In the genomic region with DNA sequence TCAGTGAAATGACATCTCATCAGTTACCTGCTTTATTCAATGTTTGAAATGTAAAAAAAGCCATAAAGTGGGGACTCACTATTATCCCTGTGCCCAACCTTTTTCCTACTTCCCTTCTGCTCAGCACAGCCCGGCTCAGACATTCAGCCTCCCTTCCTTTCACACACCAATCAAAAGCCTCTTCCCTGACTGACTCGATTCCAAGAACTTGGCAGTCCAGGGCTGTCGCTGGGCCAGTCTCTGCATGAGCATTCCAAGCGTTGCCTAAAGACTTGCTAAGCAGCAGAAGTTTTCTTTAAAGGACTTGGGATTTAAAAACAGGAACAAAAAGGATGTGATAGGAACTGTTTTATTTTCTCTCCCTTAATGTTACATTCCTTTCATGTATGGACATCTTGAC, we compare ENCODE assay signal across 12 cellular contexts. TPM values are rescaled to one million over a fixed set of nuclear protein-coding genes. Genes with fewer than 3 reads are reported as not detected.
A peak's percentile ranks its signal among the peaks of the same experiment; 100 is the strongest.
DNase-seq lines count a peak whose midpoint lies in the region; ATAC-seq, FAIRE-seq and TF ChIP-seq lines count a peak whose summit lies in the region.
"Had no signal": no experiment of that assay in that cellular context is flagged by ENCODE, and none has a peak within 500 bp of the region (broad histone marks: within the 10 kb centered on the region; RNA-seq: fewer than 3 reads in every experiment).

No MANE protein-coding gene starts in this region.

- H3K9me3 Mint-ChIP-seq in dendritic cell treated with granulocyte-macrophage colony-stimulating factor and Interleukin-4, amounts not matched to agents 40 ng/mL and 50 ng/mL, for 4 days: no peaks in the 10 kb centered on the region

- H3K4me1 ChIP-seq in kidney (ENCODE audit: control insufficient read depth in 1 of 2, insufficient read depth in 1 of 2, low read depth in 1 of 2, low read length in 2 of 2): peaks cover 0 to 6% of the 10 kb centered on the region in 2 donors
- peaks cover 19% of the 10 kb centered on the region for H3K4me1 ChIP-seq in skeletal muscle satellite cell (ENCODE audit: control insufficient read depth, insufficient read depth, low read length)

- H3K9me3 ChIP-seq in kidney (ENCODE audit: control insufficient read depth in 1 of 2, low read length in 2 of 2): no peaks in the 10 kb centered on the region
- no peaks in the 10 kb centered on the region for H3K9me3 ChIP-seq in skeletal muscle satellite cell (replicated peaks; ENCODE audit: low read length)
- H3K9me3 ChIP-seq: vagina had no signal

- DNase-seq in HCEC 1CT (peak; percentile 56), kidney (peak; percentile 79), T-helper 2 cell (no peak), NCI-H1417 (lab: John Stamatoyannopoulos, UW) (no peak)
- DNase-seq: activated naive CD4-positive, alpha-beta T cell treated with anti-CD3 and anti-CD28 coated beads, Interleukin-2, amount 50 U/mL, for 16 hours; DND-41 had no signal

- H3K27ac ChIP-seq in kidney (ENCODE audit: low read depth in 2 of 2, low read length in 2 of 2): peak overlapping the region in 1 of 2 donors; percentile 3
- H3K27ac ChIP-seq: vagina had no signal

- H3K4me2 ChIP-seq in skeletal muscle satellite cell (ENCODE audit: low read length): peak overlapping the region; percentile 32

- peak overlapping the region; percentile 50 for H3K27ac Mint-ChIP-seq in dendritic cell treated with granulocyte-macrophage colony-stimulating factor and Interleukin-4, amounts not matched to agents 40 ng/mL and 50 ng/mL, for 4 days

- no peak for ATAC-seq in GM21526 (IDR thresholded peaks at IDR 0.05; ENCODE audit: low FRiP score, unreplicated experiment)
- no peak for ATAC-seq in HG02588 (IDR thresholded peaks at IDR 0.05; ENCODE audit: unreplicated experiment)
- ATAC-seq: K562 had no signal

- H3K4me1 Mint-ChIP-seq in dendritic cell treated with granulocyte-macrophage colony-stimulating factor and Interleukin-4, amounts not matched to agents 40 ng/mL and 50 ng/mL, for 4 days (ENCODE audit: low read depth): peaks cover 36% of the 10 kb centered on the region

- H3K27me3 ChIP-seq in skeletal muscle satellite cell (ENCODE audit: control insufficient read depth, insufficient read depth, low read length): no peaks in the 10 kb centered on the region
- H3K27me3 ChIP-seq: vagina had no signal

- H3K4me3 ChIP-seq in kidney (ENCODE audit: low read length in 2 of 2): no peak overlapping the region
- H3K4me3 ChIP-seq in skeletal muscle satellite cell (ENCODE audit: low read length): no peak overlapping the region
- H3K4me3 ChIP-seq: K562, vagina had no signal

- no peaks in the 10 kb centered on the region for H3K36me3 ChIP-seq in kidney (ENCODE audit: control insufficient read depth in 1 of 2, insufficient read depth in 2 of 2, low read length in 2 of 2)
- H3K36me3 ChIP-seq in skeletal muscle satellite cell (ENCODE audit: insufficient read depth, low read length): no peaks in the 10 kb centered on the region
- H3K36me3 ChIP-seq: vagina had no signal

- no peak overlapping the region for H3K4me3 Mint-ChIP-seq in dendritic cell treated with granulocyte-macrophage colony-stimulating factor and Interleukin-4, amounts not matched to agents 40 ng/mL and 50 ng/mL, for 4 days

- intact Hi-C loops in dendritic cell treated with granulocyte-macrophage colony-stimulating factor and Interleukin-4, amounts not matched to agents 40 ng/mL and 50 ng/mL, for 4 days (cut with micrococcal nuclease): no loop called here
- intact Hi-C loops in kidney (cut with DNase I): no loop called here

- FAIRE-seq in kidney (lab: Jason Lieb, UNC): no peak
- FAIRE-seq: K562 had no signal

- peaks cover 64% of the 10 kb centered on the region for H3K36me3 Mint-ChIP-seq in dendritic cell treated with granulocyte-macrophage colony-stimulating factor and Interleukin-4, amounts not matched to agents 40 ng/mL and 50 ng/mL, for 4 days (ENCODE audit: low read depth)

- no peak overlapping the region for H3K9ac ChIP-seq in kidney (ENCODE audit: low read length in 2 of 2)
- H3K9ac ChIP-seq in skeletal muscle satellite cell (ENCODE audit: low read depth, low read length): peak overlapping the region; percentile 25

- no peak for TF ChIP-seq CTCF in kidney (IDR thresholded peaks at IDR 0.05; ENCODE audit: borderline replicate concordance, extremely low read depth, insufficient read depth)

- no peaks in the 10 kb centered on the region for H3K27me3 Mint-ChIP-seq in dendritic cell treated with granulocyte-macrophage colony-stimulating factor and Interleukin-4, amounts not matched to agents 40 ng/mL and 50 ng/mL, for 4 days

RNA-seq across cellular contexts. Expression of a gene that starts 22.7 kb away (rescaled TPM):
- 56.9 TPM for total RNA-seq in kidney
- 5.7 TPM for polyA plus RNA-seq in kidney (ENCODE audit: insufficient read depth, low read depth, low replicate concordance)
- 10.1 and 11.8 TPM in 2 replicates for total RNA-seq in skeletal muscle satellite cell (2012; rRNA removed)

Comparison
In these comparisons a context has a peak if more than half of its experiments do, and no peak if none do; other contexts are left out.
1. DNase-seq: peak in HCEC 1CT (single experiment) and kidney (single experiment); none in T-helper 2 cell (0 of 5) and NCI-H1417 (0 of 3).